Comparison of ENCODE assay signal across 8 cellular contexts in the genomic region with DNA sequence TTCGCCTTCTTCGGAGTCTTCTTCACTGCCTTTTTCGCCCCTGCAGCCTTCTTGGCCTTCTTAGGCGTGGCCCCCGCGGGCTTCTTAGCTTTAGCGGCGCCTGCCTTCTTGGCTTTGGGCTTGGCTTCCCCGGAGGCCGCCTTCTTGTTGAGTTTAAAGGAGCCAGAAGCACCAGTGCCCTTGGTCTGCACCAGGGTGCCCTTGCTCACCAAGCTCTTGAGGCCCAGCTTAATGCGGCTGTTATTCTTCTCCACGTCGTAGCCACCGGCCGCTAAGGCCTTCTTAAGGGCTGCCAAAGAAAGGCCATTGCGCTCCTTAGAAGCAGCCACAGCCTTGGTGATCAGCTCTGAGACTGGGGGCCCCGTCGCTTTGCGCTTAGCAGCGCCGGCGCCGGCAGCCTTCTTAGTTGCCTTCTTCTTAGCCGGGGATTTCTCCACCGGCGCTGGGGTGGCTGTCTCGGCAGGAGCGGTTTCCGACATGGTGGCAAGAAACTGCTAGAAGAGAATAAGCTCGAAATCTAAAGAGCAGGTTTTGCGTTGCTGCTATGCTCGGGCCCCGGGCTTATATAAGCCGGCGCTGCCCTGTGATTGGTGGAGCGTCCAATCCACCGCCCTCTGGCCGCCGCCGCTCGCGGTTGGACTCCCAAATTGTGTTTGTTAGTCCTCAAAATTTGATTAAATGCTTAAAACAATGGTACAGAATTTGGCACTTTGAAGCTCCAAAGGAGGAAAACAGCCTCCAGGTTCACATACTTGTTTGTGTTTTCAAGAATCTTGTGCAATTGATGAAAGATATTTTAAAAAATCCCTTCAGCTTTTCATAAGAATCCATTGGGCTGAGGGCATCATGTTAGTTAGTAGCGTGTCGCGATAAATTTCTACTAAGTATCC. TPM values are rescaled to one million over a fixed set of nuclear protein-coding genes. Genes with fewer than 3 reads are reported as not detected.
DNase-seq lines count a peak whose midpoint lies in the region; ATAC-seq and TF ChIP-seq lines count a peak whose summit lies in the region.

No MANE protein-coding gene starts in this region.

- TF ChIP-seq CTCF in colonic mucosa (IDR thresholded peaks at IDR 0.05) (no peak), right lobe of liver (IDR thresholded peaks at IDR 0.05) (no peak)

- peak; percentile 11 to 18 for ATAC-seq in activated CD4-positive, CD25-positive, alpha-beta regulatory T cell treated with anti-CD3 and anti-CD28 coated beads, Interleukin-2, amount 50 U/mL, for 24 hours
- ATAC-seq in right lobe of liver = peak; percentile 44 to 66 (median 52)

- intact Hi-C loops in colonic mucosa (cut with DNase I) (no loop called here), right lobe of liver (cut with DNase I) (no loop called here)

- no peaks in the 10 kb centered on the region for H3K36me3 ChIP-seq in colonic mucosa
- H3K36me3 ChIP-seq in right lobe of liver = no peaks in the 10 kb centered on the region

- no peaks in the 10 kb centered on the region for H3K27me3 ChIP-seq in colonic mucosa
- H3K27me3 ChIP-seq in right lobe of liver = no peaks in the 10 kb centered on the region

- DNase-seq in DMS 273 (lab: John Stamatoyannopoulos, UW; ENCODE audit: unreplicated experiment) = peak; percentile 57
- peak; percentile 90 for DNase-seq in HCEC 1CT
- DNase-seq in NCI-H187 treated with DMSO at 0.1 percent for 48 hours (lab: John Stamatoyannopoulos, UW) = peak; percentile 61
- DNase-seq in colonic mucosa = peak; percentile 90
- peak; percentile 82 to 85 (median 83) for DNase-seq in right lobe of liver
- DNase-seq in stimulated activated CD8-positive, alpha-beta memory T cell treated with anti-CD3 and anti-CD28 coated beads, Interleukin-12 subunit alpha, Interleukin-12 subunit beta, amount 100 ng/mL, for 1 hour (ENCODE audit: low read depth) = peak; percentile 42
- DNase-seq in NCI-H524 treated with DMSO at 0.1 percent for 48 hours (lab: John Stamatoyannopoulos, UW) = no peak

- H3K4me1 ChIP-seq in colonic mucosa (peaks cover 6% of the 10 kb centered on the region), right lobe of liver (peaks cover 0 to 18% (median 7%) of the 10 kb centered on the region in 4 donors)

- H3K27ac ChIP-seq in colonic mucosa = peak overlapping the region; percentile 79
- H3K27ac ChIP-seq in right lobe of liver = peak overlapping the region in 2 of 3 donors; percentile 29 to 42

- H3K9me3 ChIP-seq in colonic mucosa = no peaks in the 10 kb centered on the region
- H3K9me3 ChIP-seq in right lobe of liver = no peaks in the 10 kb centered on the region

- peak overlapping the region; percentile 49 for H3K4me3 ChIP-seq in colonic mucosa
- peak overlapping the region; percentile 25 to 66 (median 31) for H3K4me3 ChIP-seq in right lobe of liver

- TF ChIP-seq POLR2A in right lobe of liver (IDR thresholded peaks at IDR 0.05) = peak; percentile 80

- H3K9ac ChIP-seq in colonic mucosa (ENCODE audit: low read depth in 2 of 2, low read length in 2 of 2) = peak overlapping the region; percentile 60 to 78

- WGBS in right lobe of liver (ENCODE audit: insufficient coverage, low coverage, low lambda C conversion rate, missing lambda C conversion rate) = 2% methylated on average over 31 of the region's 45 CpGs

RNA-seq across cellular contexts. Expression of gene OR2B2, which starts 44.9 kb away (rescaled TPM):
- total RNA-seq in colonic mucosa (not detected), right lobe of liver (not detected)
